In the genomic region with DNA sequence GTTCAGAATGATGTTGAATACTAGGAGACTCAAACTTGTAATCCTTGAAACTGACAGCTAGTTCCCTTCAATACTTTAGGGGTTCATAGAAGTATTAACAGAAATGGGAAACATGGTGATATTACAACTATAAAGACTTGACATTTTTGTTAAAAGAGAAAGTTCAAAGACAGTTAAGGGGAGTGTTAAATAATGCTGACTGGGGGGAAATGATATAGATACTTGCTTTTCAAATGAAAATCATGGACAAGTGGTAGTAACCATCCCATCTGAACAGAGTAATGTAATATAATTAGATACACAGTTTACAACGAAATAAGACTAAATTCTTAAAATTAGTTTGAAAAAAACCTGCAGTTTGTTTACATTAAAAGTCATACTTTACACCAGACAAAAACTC, we compare ENCODE assay signal across 25 cellular contexts. TPM values are rescaled to one million over a fixed set of nuclear protein-coding genes. Genes with fewer than 3 reads are reported as not detected.
"Had no signal": no experiment of that assay in that cellular context is flagged by ENCODE, and none has a peak within 500 bp of the region (broad histone marks: within the 10 kb centered on the region; RNA-seq: fewer than 3 reads in every experiment).

No MANE protein-coding gene starts in this region.

- H3K4me3 ChIP-seq: ascending aorta, Peyer's patch, SJSA1 had no signal

- ATAC-seq: SK-N-SH treated with all-trans-retinoic acid at 6 μM for 48 hours, WTC11 had no signal

- H3K27ac Mint-ChIP-seq: activated naive CD4-positive, alpha-beta T cell treated with anti-CD3 and anti-CD28 coated beads for 36 hours; brain; T-helper 1 cell treated with Interleukin-12 subunit alpha and Interleukin-12 subunit beta and Interleukin-4 antibody, amounts not matched to agents 30 μg/mL and 1 μg/mL, for 36 hours had no signal

- H3K27me3 Mint-ChIP-seq: brain had no signal

- H3K27ac ChIP-seq: ascending aorta, Peyer's patch, SJSA1 had no signal

- H3K4me1 ChIP-seq: ascending aorta, Peyer's patch, SJSA1 had no signal

- H3K27me3 ChIP-seq: ascending aorta, Peyer's patch, SJSA1 had no signal

- DNase-seq: activated CD4-positive, alpha-beta T cell treated with anti-CD3 and anti-CD28 coated beads for 48 hours; activated CD4-positive, alpha-beta T cell treated with anti-CD3 and anti-CD28 coated beads, Interleukin-2, amount 50 U/mL, for 4 hours; activated CD4-positive, CD25-positive, alpha-beta regulatory T cell treated with anti-CD3 and anti-CD28 coated beads, Interleukin-2, amount 50 U/mL, for 72 hours; activated CD8-positive, alpha-beta memory T cell treated with anti-CD3 and anti-CD28 coated beads for 24 hours; activated effector memory CD4-positive, alpha-beta T cell treated with anti-CD3 and anti-CD28 coated beads, Interleukin-2, amount 50 U/mL, for 16 hours; activated naive CD4-positive, alpha-beta T cell treated with anti-CD3 and anti-CD28 coated beads for 36 hours; amniotic stem cell; cerebellar nuclear complex; MM.1S; NCI-H1105; NCI-H1436; NCI-H187; NCI-H2081 treated with DMSO at 0.1 percent for 48 hours; NCI-H446; NCI-H524; Peyer's patch; SHP77; SW 1271; T-helper 9 cell had no signal

- H3K9me3 ChIP-seq: ascending aorta, Peyer's patch, SJSA1 had no signal

- H3K4me3 Mint-ChIP-seq: activated naive CD4-positive, alpha-beta T cell treated with anti-CD3 and anti-CD28 coated beads for 36 hours; brain; T-helper 1 cell treated with Interleukin-12 subunit alpha and Interleukin-12 subunit beta and Interleukin-4 antibody, amounts not matched to agents 30 μg/mL and 1 μg/mL, for 36 hours; WTC11 had no signal

- H3K9me3 Mint-ChIP-seq: activated naive CD4-positive, alpha-beta T cell treated with anti-CD3 and anti-CD28 coated beads for 36 hours; brain; T-helper 1 cell treated with Interleukin-12 subunit alpha and Interleukin-12 subunit beta and Interleukin-4 antibody, amounts not matched to agents 30 μg/mL and 1 μg/mL, for 36 hours; WTC11 had no signal

- H3K4me1 Mint-ChIP-seq: brain had no signal

RNA-seq across cellular contexts. Expression of a gene that starts 6.6 kb away (rescaled TPM):
- total RNA-seq: ascending aorta had no signal
